In genomic region chr13:73235385-73235784, GRCh38 we compare ENCODE assay signal across 13 cellular contexts.
"Had no signal": no experiment of that assay in that cellular context is flagged by ENCODE, and none has a peak within 500 bp of the region (broad histone marks: within the 10 kb centered on the region; RNA-seq: fewer than 3 reads in every experiment).

No MANE protein-coding gene starts in this region.

- DNase-seq: activated CD4-positive, alpha-beta T cell treated with anti-CD3 and anti-CD28 coated beads for 4 hours; activated CD8-positive, alpha-beta T cell treated with anti-CD3 and anti-CD28 coated beads, Interleukin-2, amount 10 ng/mL, durations not matched to agents 7 days and 5 days; activated naive CD4-positive, alpha-beta T cell treated with anti-CD3 and anti-CD28 coated beads, Interleukin-2, amount 50 U/mL, for 16 hours; amniotic stem cell; effector CD8-positive, alpha-beta T cell; islet precursor cell; stimulated activated CD4-positive, alpha-beta T cell treated with anti-CD3 and anti-CD28 coated beads, Interleukin-4, amount 100 ng/mL, for 24 hours; T-cell; testis; upper lobe of right lung had no signal

- H3K36me3 ChIP-seq: cardiac muscle cell, gastroesophageal sphincter, upper lobe of right lung had no signal

- H3K27me3 ChIP-seq: cardiac muscle cell, gastroesophageal sphincter, testis, upper lobe of right lung had no signal

- H3K9me3 ChIP-seq: gastroesophageal sphincter, testis, upper lobe of right lung had no signal

- H3K4me1 ChIP-seq: gastroesophageal sphincter, testis, upper lobe of right lung had no signal

- H3K27ac ChIP-seq: cardiac muscle cell, gastroesophageal sphincter, testis, upper lobe of right lung had no signal

- ATAC-seq: activated CD8-positive, alpha-beta T cell treated with anti-CD3 and anti-CD28 coated beads, Interleukin-2, amount 10 ng/mL, durations not matched to agents 7 days and 5 days; gastroesophageal sphincter; left lobe of liver; T-cell; upper lobe of right lung had no signal

- H3K4me3 ChIP-seq: cardiac muscle cell, gastroesophageal sphincter, testis, upper lobe of right lung had no signal
